26 cellular contexts compared by ENCODE assay signal in genomic region chr1:61523219-61523618, GRCh38.
"Had no signal": no experiment of that assay in that cellular context is flagged by ENCODE, and none has a peak within 500 bp of the region (broad histone marks: within the 10 kb centered on the region; RNA-seq: fewer than 3 reads in every experiment).

No MANE protein-coding gene starts in this region.

- H3K36me3 ChIP-seq: adrenal gland, Peyer's patch had no signal

- H3K9me3 Mint-ChIP-seq: activated CD8-positive, alpha-beta T cell treated with anti-CD3 and anti-CD28 coated beads for 36 hours; activated naive CD4-positive, alpha-beta T cell treated with anti-CD3 and anti-CD28 coated beads, Interleukin-2, amount 10 ng/mL, durations not matched to agents 7 days and 5 days; activated naive CD8-positive, alpha-beta T cell treated with anti-CD3 and anti-CD28 coated beads for 36 hours; activated T-cell treated with anti-CD3 and anti-CD28 coated beads, Interleukin-2, amount 50 U/mL, for 72 hours; activated T-helper 2 cell treated with anti-CD3 and anti-CD28 coated beads, Interferon-gamma antibody, Interleukin-2, Interleukin-4, amounts not matched to agents 10 μg/mL and 5 μg/mL and 100 μg/mL, durations not matched to agents 14 hours and 24 hours and 36 hours had no signal

- H3K27ac ChIP-seq: adrenal gland, Peyer's patch, RWPE1, VCaP had no signal

- H3K4me3 Mint-ChIP-seq: activated CD4-positive, alpha-beta T cell treated with anti-CD3 and anti-CD28 coated beads for 36 hours; activated CD8-positive, alpha-beta T cell treated with anti-CD3 and anti-CD28 coated beads for 36 hours; activated naive CD4-positive, alpha-beta T cell treated with anti-CD3 and anti-CD28 coated beads, Interleukin-2, amount 10 ng/mL, durations not matched to agents 7 days and 5 days; activated naive CD8-positive, alpha-beta T cell treated with anti-CD3 and anti-CD28 coated beads for 36 hours; activated T-cell treated with anti-CD3 and anti-CD28 coated beads, Interleukin-2, amount 50 U/mL, for 72 hours; T-helper 17 cell had no signal

- H3K27me3 ChIP-seq: adrenal gland, Peyer's patch had no signal

- H3K27ac Mint-ChIP-seq: activated CD4-positive, alpha-beta T cell treated with anti-CD3 and anti-CD28 coated beads for 36 hours; activated CD8-positive, alpha-beta T cell treated with anti-CD3 and anti-CD28 coated beads for 36 hours; activated naive CD4-positive, alpha-beta T cell treated with anti-CD3 and anti-CD28 coated beads, Interleukin-2, amount 10 ng/mL, durations not matched to agents 7 days and 5 days; activated naive CD8-positive, alpha-beta T cell treated with anti-CD3 and anti-CD28 coated beads for 36 hours; activated T-cell treated with anti-CD3 and anti-CD28 coated beads, Interleukin-2, amount 50 U/mL, for 72 hours; activated T-helper 2 cell treated with anti-CD3 and anti-CD28 coated beads, Interferon-gamma antibody, Interleukin-2, Interleukin-4, amounts not matched to agents 10 μg/mL and 5 μg/mL and 100 μg/mL, durations not matched to agents 14 hours and 24 hours and 36 hours; T-helper 17 cell had no signal

- H3K4me1 Mint-ChIP-seq: activated CD4-positive, alpha-beta T cell treated with anti-CD3 and anti-CD28 coated beads for 36 hours; activated naive CD4-positive, alpha-beta T cell treated with anti-CD3 and anti-CD28 coated beads, Interleukin-2, amount 10 ng/mL, durations not matched to agents 7 days and 5 days had no signal

- H3K4me3 ChIP-seq: adrenal gland, Peyer's patch had no signal

- H3K36me3 Mint-ChIP-seq: activated naive CD4-positive, alpha-beta T cell treated with anti-CD3 and anti-CD28 coated beads, Interleukin-2, amount 10 ng/mL, durations not matched to agents 7 days and 5 days; activated naive CD8-positive, alpha-beta T cell treated with anti-CD3 and anti-CD28 coated beads for 36 hours had no signal

- H3K9me3 ChIP-seq: adrenal gland, Peyer's patch had no signal

- DNase-seq: activated CD4-positive, alpha-beta T cell treated with anti-CD3 and anti-CD28 coated beads for 36 hours; activated CD4-positive, alpha-beta T cell treated with anti-CD3 and anti-CD28 coated beads, Interleukin-2, amount 50 U/mL, for 1 hour; activated CD8-positive, alpha-beta memory T cell treated with anti-CD3 and anti-CD28 coated beads, Interleukin-2, amount 50 U/mL, for 4 hours; activated CD8-positive, alpha-beta T cell treated with anti-CD3 and anti-CD28 coated beads for 36 hours; activated gamma-delta T cell treated with Interleukin-2 at 50 U/mL for 16 hours; activated naive CD4-positive, alpha-beta T cell treated with anti-CD3 and anti-CD28 coated beads, Interleukin-2, amount 10 ng/mL, durations not matched to agents 7 days and 5 days; activated naive CD8-positive, alpha-beta T cell treated with anti-CD3 and anti-CD28 coated beads for 36 hours; activated T-cell treated with anti-CD3 and anti-CD28 coated beads, Interleukin-2, amount 50 U/mL, for 72 hours; adrenal gland; anterior cingulate cortex; caudate nucleus; KG1; NCI-H1105; NCI-H1436; NCI-H187; NCI-H2081; NCI-H510A treated with DMSO at 0.1 percent for 48 hours; NCI-H69; NK-92 treated with Interleukin-12 subunit alpha and Interleukin-12 subunit beta, amount 100 ng/mL, for 24 hours; Peyer's patch; SHP77; T-helper 17 cell; T-helper 9 cell had no signal

- ATAC-seq: activated CD4-positive, alpha-beta T cell treated with anti-CD3 and anti-CD28 coated beads for 36 hours; activated CD8-positive, alpha-beta T cell treated with anti-CD3 and anti-CD28 coated beads for 36 hours; activated T-cell treated with anti-CD3 and anti-CD28 coated beads, Interleukin-2, amount 50 U/mL, for 72 hours; T-helper 17 cell had no signal

- H3K4me1 ChIP-seq: adrenal gland, Peyer's patch had no signal
